ENCODE assay signal across 8 cellular contexts in genomic region chr17:1684307-1685189, GRCh38. TPM values are rescaled to one million over a fixed set of nuclear protein-coding genes. Genes with fewer than 3 reads are reported as not detected.
DNase-seq lines count a peak whose midpoint lies in the region; ATAC-seq lines count a peak whose summit lies in the region.

PRPF8 (minus strand) TSS chr17:1684867; CDS start chr17:1684571, 296 bp downstream.

- H3K4me2 ChIP-seq in BLaER1, result peak within 1 kb of the TSS; percentile 86

- peak within 1 kb of the TSS; percentile 98 for H3K9ac ChIP-seq in BLaER1

- peaks cover 49% of the 10 kb centered on the region for H4K20me1 ChIP-seq in BLaER1

- H3K4me3 ChIP-seq in BLaER1, result peak within 1 kb of the TSS; percentile 92

- H3K27ac Mint-ChIP-seq in activated CD4-positive, alpha-beta T cell treated with anti-CD3 and anti-CD28 coated beads, Interleukin-2, amount 10 ng/mL, durations not matched to agents 7 days and 5 days, result peak within 1 kb of the TSS; percentile 92

- H3K36me3 ChIP-seq in BLaER1, result peaks cover 40% of the 10 kb centered on the region

- peaks cover 19% of the 10 kb centered on the region for H3K4me1 ChIP-seq in BLaER1

- no peaks in the 10 kb centered on the region for H3K27me3 Mint-ChIP-seq in activated CD4-positive, alpha-beta T cell treated with anti-CD3 and anti-CD28 coated beads, Interleukin-2, amount 10 ng/mL, durations not matched to agents 7 days and 5 days

- peak; percentile 95 for ATAC-seq in GM19328 (IDR thresholded peaks at IDR 0.05; ENCODE audit: unreplicated experiment)
- peak; percentile 98 for ATAC-seq in HG03520 (IDR thresholded peaks at IDR 0.05; ENCODE audit: unreplicated experiment)

- H3K4me1 Mint-ChIP-seq in activated CD4-positive, alpha-beta T cell treated with anti-CD3 and anti-CD28 coated beads, Interleukin-2, amount 10 ng/mL, durations not matched to agents 7 days and 5 days, result peaks cover 34% of the 10 kb centered on the region

- H3K27ac ChIP-seq in BLaER1, result peak within 1 kb of the TSS; percentile 96

- no peaks in the 10 kb centered on the region for H3K27me3 ChIP-seq in BLaER1

- H3K36me3 Mint-ChIP-seq in activated CD4-positive, alpha-beta T cell treated with anti-CD3 and anti-CD28 coated beads, Interleukin-2, amount 10 ng/mL, durations not matched to agents 7 days and 5 days (ENCODE audit: low read depth), result peaks cover 44% of the 10 kb centered on the region

- POLR2A ChIA-PET in activated CD4-positive, alpha-beta T cell treated with anti-CD3 and anti-CD28 coated beads, Interleukin-2, amount 10 ng/mL, durations not matched to agents 7 days and 5 days (lab: Charles Lee), result no interaction called here

- H3K9me3 Mint-ChIP-seq in activated CD4-positive, alpha-beta T cell treated with anti-CD3 and anti-CD28 coated beads, Interleukin-2, amount 10 ng/mL, durations not matched to agents 7 days and 5 days, result no peaks in the 10 kb centered on the region

- CTCF ChIA-PET in activated CD4-positive, alpha-beta T cell treated with anti-CD3 and anti-CD28 coated beads, Interleukin-2, amount 10 ng/mL, durations not matched to agents 7 days and 5 days (lab: Charles Lee), result interaction anchor here (0.6 to 2.2 kb wide), 6 partner anchors 15 to 101 kb away, joined by 3 to 10 read pairs (median 4); partner anchors contain the start of gene RILP

- no peaks in the 10 kb centered on the region for H3K9me3 ChIP-seq in BLaER1

- peak; percentile 95 for DNase-seq in NCI-H69 (lab: John Stamatoyannopoulos, UW)
- DNase-seq in activated CD4-positive, alpha-beta T cell treated with anti-CD3 and anti-CD28 coated beads, Interleukin-2, amount 10 ng/mL, durations not matched to agents 7 days and 5 days, result peak; percentile 98
- DNase-seq in dedifferentiated amniotic fluid mesenchymal stem cell (ENCODE audit: extremely low spot score), result peak; percentile 98
- peak; percentile 99 for DNase-seq in left kidney (ENCODE audit: low read depth, low spot score)
- DNase-seq in stimulated activated CD4-positive, alpha-beta T cell treated with anti-CD3 and anti-CD28 coated beads, Interleukin-2, amount 100 ng/mL, for 24 hours, result peak; percentile 98 to 99

- peak within 1 kb of the TSS; percentile 92 for H3K4me3 Mint-ChIP-seq in activated CD4-positive, alpha-beta T cell treated with anti-CD3 and anti-CD28 coated beads, Interleukin-2, amount 10 ng/mL, durations not matched to agents 7 days and 5 days

RNA-seq across cellular contexts. Expression of gene PRPF8, which starts in this region (rescaled TPM):
- 100 to 1,000 TPM; 302 to 316 TPM for total RNA-seq in activated CD4-positive, alpha-beta T cell treated with anti-CD3 and anti-CD28 coated beads, Interleukin-2, amount 10 ng/mL, durations not matched to agents 7 days and 5 days

Comparison
In these comparisons a context has a peak if more than half of its experiments do, and no peak if none do; other contexts are left out.
1. Peak in every context shown above with its lines: DNase-seq, ATAC-seq, H3K4me3 ChIP-seq and H3K27ac ChIP-seq.